In genomic region chr3:192887701-192888100, GRCh38 we compare ENCODE assay signal across 1 cellular context.
TF ChIP-seq lines count a peak whose summit lies in the region.

No MANE protein-coding gene starts in this region.

TF ChIP-seq in endothelial cell of umbilical vein, 7 proteins besides CTCF, POLR2A, EP300 and RAD21 (continued from another document):
- TF ChIP-seq GATA2 (IDR thresholded peaks at IDR 0.05; ENCODE audit: insufficient read depth, insufficient read length, low read depth, low read length) (no peak), MYC (IDR thresholded peaks at IDR 0.05; ENCODE audit: low read depth, low read length) (no peak), JUN (IDR thresholded peaks at IDR 0.05; ENCODE audit: borderline replicate concordance, insufficient read depth, insufficient read length, low read depth) (no peak), MAX (IDR thresholded peaks at IDR 0.05; ENCODE audit: insufficient read depth, insufficient read length) (no peak)
